In genomic region chr20:52103911-52104545, GRCh38 we compare ENCODE assay signal across 7 cellular contexts.
DNase-seq lines count a peak whose midpoint lies in the region; ATAC-seq, FAIRE-seq and TF ChIP-seq lines count a peak whose summit lies in the region.

No MANE protein-coding gene starts in this region.

- no peak overlapping the region for H4K91ac ChIP-seq in H9 (ENCODE audit: insufficient read length, low read depth, low read length)

- H3K23ac ChIP-seq in H9 (ENCODE audit: insufficient read length, low read depth, low read length), result no peak overlapping the region

- WGBS in H9 (ENCODE audit: extremely low coverage, insufficient read length, low lambda C conversion rate), result no CpG with 5 or more reads among the region's 33 CpGs
- 3 to 12% methylated on average over 33 of the region's 33 CpGs for WGBS in sigmoid colon, 2 donors
- 2 to 8% (median 6%) methylated on average over 27 to 33 of the region's 33 CpGs for WGBS in small intestine, 3 donors

- DNase-seq in H9 (peak; percentile 69), T-helper 17 cell (no peak), fibroblast of villous mesenchyme (ENCODE audit: low read depth) (peak; percentile 8), sigmoid colon (peak; percentile 62), small intestine (no peak), ACHN (no peak)

- no peak overlapping the region for H2BK12ac ChIP-seq in H9 (ENCODE audit: insufficient read length, low read depth, low read length)

- peak overlapping the region; percentile 70 to 93 for H3K4me3 Mint-ChIP-seq in H9
- H3K4me3 Mint-ChIP-seq in T-helper 17 cell, result peak overlapping the region; percentile 87

- no peaks in the 10 kb centered on the region for H3K9me3 Mint-ChIP-seq in H9

- H3K27me3 ChIP-seq in H9 (ENCODE audit: insufficient read depth, low read length) (peaks cover 27% of the 10 kb centered on the region; the same call in 1 of the 2 replicates), sigmoid colon (peaks cover 19 to 43% (median 28%) of the 10 kb centered on the region in 3 donors), small intestine (ENCODE audit: control insufficient read depth in 2 of 2, insufficient read depth in 2 of 2, low read length in 2 of 2) (peaks cover 10 to 20% of the 10 kb centered on the region in 2 donors)

- peak overlapping the region; percentile 39 for H3K9ac ChIP-seq in H9 (ENCODE audit: extremely low read depth, insufficient read length, low read length)

- H3K4me1 Mint-ChIP-seq in H9 (peaks cover 21 to 34% of the 10 kb centered on the region in 2 experiments), T-helper 17 cell (peaks cover 15% of the 10 kb centered on the region)

- H3K18ac ChIP-seq in H9 (ENCODE audit: insufficient read length, low read depth, low read length), result peak overlapping the region; percentile 54

- no peaks in the 10 kb centered on the region; the same call in 1 of the 2 replicates for H3K4me1 ChIP-seq in H9 (ENCODE audit: insufficient read depth, low read length)
- H3K4me1 ChIP-seq in sigmoid colon, result peaks cover 0 to 30% (median 26%) of the 10 kb centered on the region in 4 donors
- H3K4me1 ChIP-seq in small intestine (ENCODE audit: control insufficient read depth in 2 of 2, insufficient read depth in 1 of 2, low read depth in 1 of 2, low read length in 1 of 2), result peaks cover 0 to 4% of the 10 kb centered on the region in 2 donors

- H3K4me3 ChIP-seq in fibroblast of villous mesenchyme (ENCODE audit: low read depth, low read length), result peak overlapping the region; percentile 56
- H3K4me3 ChIP-seq in sigmoid colon, result peak overlapping the region in 3 of 4 donors; percentile 30 to 49 (median 48)
- no peak overlapping the region for H3K4me3 ChIP-seq in small intestine (ENCODE audit: low read depth in 1 of 2, low read length in 2 of 2)

- no peak overlapping the region for H3K27ac ChIP-seq in H9 (ENCODE audit: insufficient read length, low read depth, low read length)
- no peak overlapping the region for H3K27ac ChIP-seq in sigmoid colon
- H3K27ac ChIP-seq in small intestine (ENCODE audit: low read depth in 1 of 2, low read length in 1 of 2), result no peak overlapping the region

- no peak overlapping the region for H2BK5ac ChIP-seq in H9 (ENCODE audit: insufficient read length, low read length)

- no peaks in the 10 kb centered on the region for H3K79me2 ChIP-seq in H9 (ENCODE audit: insufficient read depth, low read length)

- H2BK120ac ChIP-seq in H9 (ENCODE audit: low read depth, low read length, poor library complexity, severe bottlenecking), result no peak overlapping the region

- H3K36me3 Mint-ChIP-seq in H9 (ENCODE audit: insufficient read depth in 1 of 3, low read depth in 3 of 3) (no peaks in the 10 kb centered on the region; a peak in 1 of 7 replicates), T-helper 17 cell (ENCODE audit: low read depth) (peaks cover 2% of the 10 kb centered on the region)

- H2AFZ ChIP-seq in H9 (ENCODE audit: low read length), result no peak overlapping the region

- TF ChIP-seq CTCF in H9 (conservative IDR thresholded peaks at IDR 0.05), result no peak
- TF ChIP-seq CTCF in fibroblast of villous mesenchyme (IDR thresholded peaks at IDR 0.05; ENCODE audit: insufficient read depth, low read depth, low read length), result no peak
- TF ChIP-seq CTCF in sigmoid colon (IDR thresholded peaks at IDR 0.05), result no peak

- peak overlapping the region in 2 of 3 experiments; percentile 90 to 95; a peak in 3 of 7 replicates for H3K27ac Mint-ChIP-seq in H9
- H3K27ac Mint-ChIP-seq in T-helper 17 cell, result peak overlapping the region; percentile 34

- no peak overlapping the region for H3K4ac ChIP-seq in H9 (ENCODE audit: low read depth, low read length)

- no peak overlapping the region for H2BK15ac ChIP-seq in H9 (ENCODE audit: low read depth, low read length)

- intact Hi-C loops in sigmoid colon (cut with DNase I), result no loop called here

- H2BK20ac ChIP-seq in H9 (ENCODE audit: low read depth, low read length, poor library complexity, severe bottlenecking), result no peak overlapping the region

- H3K36me3 ChIP-seq in sigmoid colon (no peaks in the 10 kb centered on the region), small intestine (ENCODE audit: control insufficient read depth in 2 of 2, insufficient read depth in 2 of 2, low read length in 2 of 2) (no peaks in the 10 kb centered on the region)

- H3K79me1 ChIP-seq in H9 (ENCODE audit: insufficient read depth, low read depth, low read length, poor library complexity, severe bottlenecking), result no peaks in the 10 kb centered on the region

- H2AK5ac ChIP-seq in H9 (ENCODE audit: insufficient read length, low read length), result no peak overlapping the region

- TF ChIP-seq EP300 in sigmoid colon (IDR thresholded peaks at IDR 0.05), result no peak

- in situ Hi-C loops in ACHN (cut with HindIII; ENCODE audit: low pct_ligation_motif_present, low pct_unique_long_range_greater_than_20kb, low sequenced_read_pairs), result no loop called here

- no peaks in the 10 kb centered on the region for H3K9me3 ChIP-seq in H9 (ENCODE audit: control insufficient read depth, low read depth, low read length)
- H3K9me3 ChIP-seq in T-helper 17 cell (ENCODE audit: control insufficient read depth, low read length, poor library complexity, severe bottlenecking), result no peaks in the 10 kb centered on the region
- no peaks in the 10 kb centered on the region for H3K9me3 ChIP-seq in sigmoid colon
- no peaks in the 10 kb centered on the region for H3K9me3 ChIP-seq in small intestine (ENCODE audit: control insufficient read depth, low read depth)

- peaks cover 3% of the 10 kb centered on the region for H4K20me1 ChIP-seq in H9 (ENCODE audit: control insufficient read depth, insufficient read depth, insufficient read length)

- peak overlapping the region; percentile 86 for H3K4me2 ChIP-seq in H9 (ENCODE audit: insufficient read depth, insufficient read length, low read length)

- no peak overlapping the region; the same call in 1 of the 2 replicates for H3K14ac ChIP-seq in H9 (ENCODE audit: insufficient read depth, low read length)

- ATAC-seq in T-helper 17 cell (no peak), HG03460 (IDR thresholded peaks at IDR 0.05; ENCODE audit: unreplicated experiment) (no peak)

- H4K8ac ChIP-seq in H9 (replicated peaks; ENCODE audit: insufficient read length, low read depth, low read length), result no peak overlapping the region

- no peak for TF ChIP-seq POLR2A in sigmoid colon (IDR thresholded peaks at IDR 0.05)

- H3T11ph ChIP-seq in H9 (ENCODE audit: low read length), result no peak overlapping the region

- no peak for FAIRE-seq in small intestine (lab: Jason Lieb, UNC)

- H3K27me3 Mint-ChIP-seq in H9 (ENCODE audit: low read depth), result peaks cover 76% of the 10 kb centered on the region
- peaks cover 34% of the 10 kb centered on the region for H3K27me3 Mint-ChIP-seq in T-helper 17 cell

- no peak overlapping the region for H3K56ac ChIP-seq in H9 (ENCODE audit: insufficient read length, low read depth, low read length)

- H3K23me2 ChIP-seq in H9 (ENCODE audit: insufficient read length, low read depth, low read length, poor library complexity, severe bottlenecking), result peaks cover 25% of the 10 kb centered on the region

- H4K5ac ChIP-seq in H9 (ENCODE audit: insufficient read length, low read depth, low read length), result no peak overlapping the region

Comparison
In these comparisons a context has a peak if more than half of its experiments do, and no peak if none do; other contexts are left out.
1. DNase-seq: peak in H9 (single experiment), fibroblast of villous mesenchyme (single experiment) and sigmoid colon (single experiment); none in T-helper 17 cell (0 of 3), small intestine (single experiment) and ACHN (single experiment).
2. H3K4me3 ChIP-seq: peak in fibroblast of villous mesenchyme (single experiment) and sigmoid colon (3 of 4); none in small intestine (0 of 2).